Comparison of ENCODE assay signal across 8 cellular contexts in genomic region chr11:1335811-1336761, GRCh38. TPM values are rescaled to one million over a fixed set of nuclear protein-coding genes. Genes with fewer than 3 reads are reported as not detected.
DNase-seq lines count a peak whose midpoint lies in the region; ATAC-seq and TF ChIP-seq lines count a peak whose summit lies in the region.

No MANE protein-coding gene starts in this region.

- H3K4me1 ChIP-seq in OCI-LY7 (ENCODE audit: insufficient read depth, low read length, poor library complexity, severe bottlenecking) (peaks cover 11% of the 10 kb centered on the region), neural progenitor cell (peaks cover 7% of the 10 kb centered on the region), thyroid gland (peaks cover 12 to 14% of the 10 kb centered on the region in 2 donors)

- no peak overlapping the region for H2AFZ ChIP-seq in OCI-LY7 (ENCODE audit: low read length)
- H2AFZ ChIP-seq in neural progenitor cell (replicated peaks) = peak overlapping the region; percentile 70

- TF ChIP-seq CTCF in OCI-LY7 (conservative IDR thresholded peaks at IDR 0.05; ENCODE audit: low read length) = no peak
- no peak for TF ChIP-seq CTCF in neural progenitor cell (IDR thresholded peaks at IDR 0.05)
- no peak for TF ChIP-seq CTCF in thyroid gland (IDR thresholded peaks at IDR 0.05)

- H3K27ac Mint-ChIP-seq in neural progenitor cell = peak overlapping the region; percentile 70

- ATAC-seq in GM21737 (IDR thresholded peaks at IDR 0.05; ENCODE audit: unreplicated experiment) = no peak

- no peaks in the 10 kb centered on the region for H3K36me3 Mint-ChIP-seq in neural progenitor cell

- DNase-seq in NCI-H2196 (lab: John Stamatoyannopoulos, UW; ENCODE audit: unreplicated experiment) = peak; percentile 51
- DNase-seq in NCI-H2196 treated with DMSO at 0.1 percent for 48 hours (lab: John Stamatoyannopoulos, UW; ENCODE audit: unreplicated experiment) = no peak
- peak; percentile 81 for DNase-seq in OCI-LY7 (ENCODE audit: low spot score)
- DNase-seq in activated effector memory CD4-positive, alpha-beta T cell treated with anti-CD3 and anti-CD28 coated beads, Interleukin-2, amount 50 U/mL, for 16 hours = peak; percentile 84
- peak; percentile 25 for DNase-seq in foreskin melanocyte
- peak; percentile 96 for DNase-seq in neural progenitor cell (ENCODE audit: low spot score)
- peak; percentile 62 to 64 for DNase-seq in thyroid gland

- peak overlapping the region; percentile 60 for H3K4me2 ChIP-seq in OCI-LY7 (ENCODE audit: low read length)
- peak overlapping the region; percentile 88 for H3K4me2 ChIP-seq in neural progenitor cell

- H4K20me1 ChIP-seq in OCI-LY7 (ENCODE audit: insufficient read depth, low read length) (no peaks in the 10 kb centered on the region), neural progenitor cell (ENCODE audit: low read depth) (peaks cover 4% of the 10 kb centered on the region)

- 4 to 8% methylated on average over 12 to 16 of the region's 66 CpGs for WGBS in thyroid gland, 2 donors

- no peaks in the 10 kb centered on the region for H3K9me3 ChIP-seq in OCI-LY7 (ENCODE audit: low read length)
- H3K9me3 ChIP-seq in neural progenitor cell (ENCODE audit: low read depth) = no peaks in the 10 kb centered on the region
- no peaks in the 10 kb centered on the region for H3K9me3 ChIP-seq in thyroid gland

- peaks cover 37% of the 10 kb centered on the region for H3F3A ChIP-seq in neural progenitor cell (ENCODE audit: low read depth)

- peaks cover 76% of the 10 kb centered on the region for H3K27me3 ChIP-seq in neural progenitor cell
- no peaks in the 10 kb centered on the region for H3K27me3 ChIP-seq in thyroid gland

- TF ChIP-seq POLR2A in thyroid gland (IDR thresholded peaks at IDR 0.05) = no peak

- H3K9ac ChIP-seq in neural progenitor cell = no peak overlapping the region

- peaks cover 21% of the 10 kb centered on the region for H3K9me3 Mint-ChIP-seq in neural progenitor cell

- H3K4me3 ChIP-seq in OCI-LY7 (ENCODE audit: low read depth, low read length, poor library complexity, severe bottlenecking) (peak overlapping the region; percentile 60), neural progenitor cell (peak overlapping the region; percentile 52), thyroid gland (replicated peaks in 1 of 3) (peak overlapping the region in 1 of 3 donors; percentile 27)

- intact Hi-C loops in OCI-LY7 (cut with micrococcal nuclease; ENCODE audit: unreplicated experiment) (no loop called here), thyroid gland (cut with DNase I) (no loop called here)

- H3K27me3 Mint-ChIP-seq in neural progenitor cell (ENCODE audit: insufficient read depth, low read depth) = peaks cover 20% of the 10 kb centered on the region

- CTCF ChIA-PET in OCI-LY7 (lab: Charles Lee; ENCODE audit: unreplicated experiment) = interaction anchor here (0.6 kb wide), 1 partner anchor 25 kb away, joined by 4 read pairs; no protein-coding TSS in a partner anchor

- peaks cover 11% of the 10 kb centered on the region for H3K4me1 Mint-ChIP-seq in neural progenitor cell

- peak overlapping the region; percentile 85 for H3K4me3 Mint-ChIP-seq in neural progenitor cell

- no peaks in the 10 kb centered on the region for H3K36me3 ChIP-seq in OCI-LY7 (ENCODE audit: insufficient read depth, low read length)
- no peaks in the 10 kb centered on the region for H3K36me3 ChIP-seq in neural progenitor cell
- no peaks in the 10 kb centered on the region for H3K36me3 ChIP-seq in thyroid gland

- no TSS peak for BruUV-seq in OCI-LY7 (replicated peaks; lab: Mats Ljungman, UMichigan)

- H3K27ac ChIP-seq in OCI-LY7 (ENCODE audit: low read depth, low read length, poor library complexity, severe bottlenecking) = peak overlapping the region; percentile 61
- no peak overlapping the region for H3K27ac ChIP-seq in neural progenitor cell
- H3K27ac ChIP-seq in thyroid gland = peak overlapping the region in 1 of 3 donors; percentile 45

- no peaks in the 10 kb centered on the region for H3K9me2 ChIP-seq in OCI-LY7 (ENCODE audit: insufficient read depth, low read length)

- H3K79me2 ChIP-seq in OCI-LY7 (ENCODE audit: insufficient read depth, low read depth, low read length) = no peaks in the 10 kb centered on the region
- H3K79me2 ChIP-seq in neural progenitor cell (ENCODE audit: low read depth) = no peaks in the 10 kb centered on the region

- POLR2A ChIA-PET in OCI-LY7 (lab: Charles Lee) = no interaction called here

RNA-seq across cellular contexts. Expression of gene TOLLIP, which starts 26.7 kb away (rescaled TPM):
- total RNA-seq in OCI-LY7 (2014; rRNA removed; shearing (Covaris generic)) = 15.9 and 21.7 TPM in 2 replicates
- total RNA-seq in OCI-LY7 (2022) (37.1 and 37.5 TPM in 2 replicates), neural progenitor cell (ENCODE audit: low replicate concordance) (8.5 and 17.5 TPM in 2 replicates), thyroid gland (10 to 100 TPM; 37.1 to 74.4 (median 65.7) TPM)

RNA-seq across cellular contexts. Expression of gene BRSK2, which starts 53.6 kb away (rescaled TPM):
- total RNA-seq in OCI-LY7 (2014; rRNA removed; shearing (Covaris generic)) = not detected in 2 replicates
- total RNA-seq in OCI-LY7 (2022) (not detected in 2 replicates), neural progenitor cell (ENCODE audit: low replicate concordance) (8.2 and 13.8 TPM in 2 replicates), thyroid gland (1 to 10 TPM in 2 of 4 donors, under 1 TPM in 2; 0.34 to 2.2 (median 0.81) TPM)
